In the genomic region with DNA sequence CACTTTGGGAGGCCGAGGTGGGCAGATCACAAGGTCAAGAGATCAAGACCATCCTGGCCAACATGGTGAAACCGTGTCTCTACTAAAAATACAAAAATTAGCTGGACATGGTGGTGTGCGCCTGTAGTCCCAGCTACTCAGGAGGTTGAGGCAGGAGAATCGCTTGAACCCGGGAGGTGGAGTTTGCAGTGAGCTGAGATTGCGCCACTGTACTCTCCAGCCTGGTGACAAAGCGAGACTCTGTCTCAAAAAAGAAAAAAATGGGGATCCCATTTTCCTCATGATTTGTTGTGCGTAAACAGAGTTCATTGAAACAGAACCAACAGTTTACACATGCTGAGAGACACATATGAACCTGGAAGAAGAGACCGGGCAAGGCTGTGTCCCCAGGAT, we compare ENCODE assay signal across 7 cellular contexts. TPM values are rescaled to one million over a fixed set of nuclear protein-coding genes. Genes with fewer than 3 reads are reported as not detected.
A peak's percentile ranks its signal among the peaks of the same experiment; 100 is the strongest.
DNase-seq lines count a peak whose midpoint lies in the region; ATAC-seq, FAIRE-seq and TF ChIP-seq lines count a peak whose summit lies in the region.
"Not testable (repeated sequence)": the region's sequence is repeated elsewhere in the genome, so short reads cannot be mapped to it uniquely, and the experiment has no call there.

No MANE protein-coding gene starts in this region.

- H3K36me3 Mint-ChIP-seq in Caco-2 (ENCODE audit: insufficient read depth, unreplicated experiment), result peaks cover 14% of the 10 kb centered on the region
- not testable (repeated sequence) for H3K36me3 Mint-ChIP-seq in WTC11; endodermal cell (ENCODE audit: low read depth)

- BruUV-seq in Caco-2 (replicated peaks; lab: Mats Ljungman, UMichigan), result not testable (repeated sequence)

- TF ChIP-seq CTCF in Caco-2 (IDR thresholded peaks at IDR 0.05; ENCODE audit: insufficient read depth in 1 of 2, low read depth in 1 of 2, low read length in 1 of 2, severe bottlenecking in 1 of 2, unreplicated experiment in 1 of 2); WTC11 (IDR thresholded peaks at IDR 0.05); ascending aorta (IDR thresholded peaks at IDR 0.05); endodermal cell (conservative IDR thresholded peaks at IDR 0.05); kidney (IDR thresholded peaks at IDR 0.05; ENCODE audit: borderline replicate concordance, extremely low read depth, insufficient read depth); neutrophil (IDR thresholded peaks at IDR 0.05): not testable (repeated sequence)

- H3K27ac Mint-ChIP-seq in Caco-2 (ENCODE audit: unreplicated experiment) (peak overlapping the region; percentile 86), WTC11 (peak overlapping the region; percentile 93), endodermal cell (peak overlapping the region; percentile 80)
- H3K27ac Mint-ChIP-seq in stimulated activated naive CD8-positive, alpha-beta T cell treated with anti-CD3 and anti-CD28 coated beads, Interleukin-15, amount 100 ng/mL, for 72 hours, result peak overlapping the region in 1 of 2 donors; percentile 97

- 94% methylated on average over 7 to 9 of the region's 9 CpGs for WGBS in endodermal cell (ENCODE audit: insufficient coverage in 1 of 2, insufficient read length in 1 of 2), 2 experiments

- H3K4me1 Mint-ChIP-seq in Caco-2 (ENCODE audit: low read depth, unreplicated experiment) (peaks cover 62% of the 10 kb centered on the region), WTC11 (peaks cover 99% of the 10 kb centered on the region), endodermal cell (peaks cover 55% of the 10 kb centered on the region)
- peaks cover 76% of the 10 kb centered on the region for H3K4me1 Mint-ChIP-seq in stimulated activated naive CD8-positive, alpha-beta T cell treated with anti-CD3 and anti-CD28 coated beads, Interleukin-15, amount 100 ng/mL, for 72 hours

- not testable (repeated sequence) for H3K9ac ChIP-seq in endodermal cell (ENCODE audit: extremely low read depth, low read length, poor library complexity, severe bottlenecking); kidney (ENCODE audit: low read length in 2 of 2)

- H3K27ac ChIP-seq in ascending aorta (peak overlapping the region; percentile 90 to 91), kidney (ENCODE audit: low read depth in 2 of 2, low read length in 2 of 2) (peak overlapping the region; percentile 81 to 87), neutrophil (peak overlapping the region; percentile 82)
- not testable (repeated sequence) for H3K27ac ChIP-seq in endodermal cell (ENCODE audit: low read depth, low read length)

- CTCF ChIA-PET in Caco-2 (lab: Charles Lee) (interaction anchor here (0.7 to 2.6 kb wide), 12 partner anchors 15 to 74 kb away, joined by 3 to 14 read pairs (median 4); no protein-coding TSS in a partner anchor), WTC11 (lab: Charles Lee) (interaction anchor here (0.6 to 3.5 kb wide), 15 partner anchors 8 to 73 kb away, joined by 3 to 13 read pairs (median 5); no protein-coding TSS in a partner anchor)

- not testable (repeated sequence) for ATAC-seq in WTC11; stimulated activated naive CD8-positive, alpha-beta T cell treated with anti-CD3 and anti-CD28 coated beads, Interleukin-15, amount 100 ng/mL, for 72 hours

- POLR2A ChIA-PET in Caco-2 (lab: Charles Lee), result interaction anchor here (0.6 to 1.2 kb wide), 3 partner anchors 16 to 812 kb away, joined by 4 read pairs; no protein-coding TSS in a partner anchor
- POLR2A ChIA-PET in WTC11 (lab: Charles Lee), result interaction anchor here (0.6 to 1.4 kb wide), 3 partner anchors 25 to 57 kb away, joined by 3 read pairs; no protein-coding TSS in a partner anchor

- intact Hi-C loops in Caco-2 (cut with micrococcal nuclease; ENCODE audit: unreplicated experiment), result loop anchor here (1.0 kb wide), 4 partner anchors 19 to 58 kb away; no protein-coding TSS in a partner anchor
- intact Hi-C loops in ascending aorta (cut with DNase I), result loop anchor here (2.0 to 5.0 kb wide), 6 partner anchors 15 to 97 kb away; no protein-coding TSS in a partner anchor
- intact Hi-C loops in kidney (cut with DNase I), result not testable (repeated sequence)

- not testable (repeated sequence) for H3K9me3 Mint-ChIP-seq in Caco-2 (ENCODE audit: unreplicated experiment); WTC11; endodermal cell; stimulated activated naive CD8-positive, alpha-beta T cell treated with anti-CD3 and anti-CD28 coated beads, Interleukin-15, amount 100 ng/mL, for 72 hours

- H3K4me3 Mint-ChIP-seq in Caco-2 (ENCODE audit: unreplicated experiment); WTC11; endodermal cell: not testable (repeated sequence)
- peak overlapping the region; percentile 61 to 80 for H3K4me3 Mint-ChIP-seq in stimulated activated naive CD8-positive, alpha-beta T cell treated with anti-CD3 and anti-CD28 coated beads, Interleukin-15, amount 100 ng/mL, for 72 hours

- not testable (repeated sequence) for H3K27me3 ChIP-seq in Caco-2 (replicated peaks; ENCODE audit: control insufficient read depth, insufficient read depth, low read length); ascending aorta; endodermal cell (ENCODE audit: control insufficient read depth, insufficient read depth, low read length, poor library complexity, severe bottlenecking); neutrophil

- not testable (repeated sequence) for FAIRE-seq in kidney (lab: Jason Lieb, UNC)

- not testable (repeated sequence) for H3K9me3 ChIP-seq in Caco-2; ascending aorta; endodermal cell (ENCODE audit: control insufficient read depth, low read length); kidney (ENCODE audit: control insufficient read depth in 1 of 2, low read length in 2 of 2); neutrophil

- not testable (repeated sequence) for DNase-seq in Caco-2; WTC11 (ENCODE audit: low spot score); ascending aorta (ENCODE audit: low spot score in 2 of 2); endodermal cell; kidney; stimulated activated naive CD8-positive, alpha-beta T cell treated with anti-CD3 and anti-CD28 coated beads, Interleukin-15, amount 100 ng/mL, for 72 hours

- H3K36me3 ChIP-seq in Caco-2 (ENCODE audit: control insufficient read depth, insufficient read depth, low read length); ascending aorta; endodermal cell (ENCODE audit: control insufficient read depth, insufficient read depth, low read length); kidney (ENCODE audit: control insufficient read depth in 1 of 2, insufficient read depth in 2 of 2, low read length in 2 of 2); neutrophil: not testable (repeated sequence)

- not testable (repeated sequence) for H3K4me3 ChIP-seq in Caco-2 (ENCODE audit: low read depth, low read length); endodermal cell (ENCODE audit: low read length); kidney (ENCODE audit: low read length in 2 of 2); neutrophil (ENCODE audit: low read depth in 1 of 2, low read length in 1 of 2)
- peak overlapping the region in 1 of 2 donors; percentile 39 for H3K4me3 ChIP-seq in ascending aorta

- not testable (repeated sequence) for H3K27me3 Mint-ChIP-seq in Caco-2 (ENCODE audit: insufficient read depth, unreplicated experiment); WTC11 (ENCODE audit: low read depth); endodermal cell (ENCODE audit: insufficient read depth); stimulated activated naive CD8-positive, alpha-beta T cell treated with anti-CD3 and anti-CD28 coated beads, Interleukin-15, amount 100 ng/mL, for 72 hours

- H3K4me1 ChIP-seq in Caco-2 (peaks cover 77% of the 10 kb centered on the region), ascending aorta (peaks cover 56 to 89% of the 10 kb centered on the region in 2 donors), kidney (ENCODE audit: control insufficient read depth in 1 of 2, insufficient read depth in 1 of 2, low read depth in 1 of 2, low read length in 2 of 2) (peaks cover 42 to 48% of the 10 kb centered on the region in 2 donors), neutrophil (ENCODE audit: control insufficient read depth in 1 of 2, insufficient read depth in 1 of 2, low read depth in 1 of 2, low read length in 1 of 2) (peaks cover 68 to 70% of the 10 kb centered on the region in 2 experiments)
- H3K4me1 ChIP-seq in endodermal cell (ENCODE audit: control insufficient read depth, insufficient read depth, low read length), result not testable (repeated sequence)

RNA-seq across cellular contexts. Expression of a gene that starts 55.6 kb away (rescaled TPM):
- total RNA-seq in Caco-2 (2022) (27.2 and 35.4 TPM in 2 replicates), WTC11 (2021) (218 to 220 TPM (median 219 TPM) in 3 replicates), ascending aorta (128 TPM), endodermal cell (10 to 100 TPM; 38.0 to 78.8 TPM), kidney (84.9 TPM)
- polyA plus RNA-seq in endodermal cell (2013, experiment 1 of 2), result 48.2 TPM
- polyA plus RNA-seq in endodermal cell (2013, experiment 2 of 2), result 45.5 TPM
- polyA plus RNA-seq in kidney (ENCODE audit: insufficient read depth, low read depth, low replicate concordance), result 35.9 TPM
